Comparison of ENCODE assay signal across 1 cellular context in genomic region chr13:50106559-50106958, GRCh38.
TF ChIP-seq lines count a peak whose summit lies in the region.

No MANE protein-coding gene starts in this region.

TF ChIP-seq in GM23338, 12 proteins besides CTCF, POLR2A, EP300 and RAD21 (continued from another document):
- no peak for TF ChIP-seq ZNF462 (CRISPR knock-in tag; IDR thresholded peaks at IDR 0.05)
